19 cellular contexts compared by ENCODE assay signal in the genomic region with DNA sequence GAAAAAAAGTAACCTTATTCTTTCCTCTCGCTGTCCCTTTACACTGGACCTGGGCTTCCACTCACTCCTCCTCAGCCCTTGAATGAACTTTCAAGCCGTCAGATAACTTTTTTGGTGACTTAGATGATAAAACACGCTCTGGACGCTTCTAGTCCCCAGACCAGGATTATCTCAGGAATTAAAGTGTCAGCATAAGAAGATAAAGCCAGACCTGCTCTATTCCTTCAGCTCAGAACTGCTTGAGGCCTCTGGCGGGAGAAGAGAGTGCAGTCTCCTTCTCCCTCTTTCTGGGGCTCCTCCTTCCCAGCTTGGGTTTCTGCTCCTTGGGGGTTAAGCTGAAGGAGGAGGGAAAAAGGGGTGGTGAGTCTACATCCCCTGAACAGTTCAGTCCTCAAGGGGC. TPM values are rescaled to one million over a fixed set of nuclear protein-coding genes. Genes with fewer than 3 reads are reported as not detected.
DNase-seq lines count a peak whose midpoint lies in the region; ATAC-seq and TF ChIP-seq lines count a peak whose summit lies in the region.
"Had no signal": no experiment of that assay in that cellular context is flagged by ENCODE, and none has a peak within 500 bp of the region (broad histone marks: within the 10 kb centered on the region; RNA-seq: fewer than 3 reads in every experiment).

No MANE protein-coding gene starts in this region.

- H3K27ac ChIP-seq in right atrium auricular region: no peak overlapping the region
- peak overlapping the region; percentile 63 for H3K27ac ChIP-seq in WERI-Rb-1
- H3K27ac ChIP-seq: BLaER1 treated with 17β-estradiol and CSF1 and Interleukin-3, amounts not matched to agents 10 nM and 100 nM; GM23248 had no signal

- H3K4me3 ChIP-seq in right atrium auricular region (no peak overlapping the region), WERI-Rb-1 (ENCODE audit: low read depth, low read length) (no peak overlapping the region)
- H3K4me3 ChIP-seq: BLaER1 treated with 17β-estradiol and CSF1 and Interleukin-3, amounts not matched to agents 10 nM and 100 nM; GM23248 had no signal

- H3K4me1 ChIP-seq in right atrium auricular region: peaks cover 0 to 11% of the 10 kb centered on the region in 2 donors

- H3K27me3 ChIP-seq in right atrium auricular region (peaks cover 0 to 4% of the 10 kb centered on the region in 2 donors), WERI-Rb-1 (ENCODE audit: insufficient read depth, low read depth, severe bottlenecking) (no peaks in the 10 kb centered on the region)

- no peak overlapping the region for H3K27ac Mint-ChIP-seq in activated T-cell treated with anti-CD3 and anti-CD28 coated beads, Interleukin-2, amount 50 U/mL, for 24 hours
- H3K27ac Mint-ChIP-seq: B cell; CD8-positive, alpha-beta T cell had no signal

- H3K9me3 ChIP-seq in right atrium auricular region (no peaks in the 10 kb centered on the region), WERI-Rb-1 (ENCODE audit: severe bottlenecking) (no peaks in the 10 kb centered on the region)
- H3K9me3 ChIP-seq: BLaER1 treated with 17β-estradiol and CSF1 and Interleukin-3, amounts not matched to agents 10 nM and 100 nM had no signal

- peaks cover 18% of the 10 kb centered on the region for H3K4me1 Mint-ChIP-seq in activated T-cell treated with anti-CD3 and anti-CD28 coated beads, Interleukin-2, amount 50 U/mL, for 24 hours (ENCODE audit: low read depth)

- H3K27me3 Mint-ChIP-seq in activated T-cell treated with anti-CD3 and anti-CD28 coated beads, Interleukin-2, amount 50 U/mL, for 24 hours: peaks cover 57% of the 10 kb centered on the region

- intact Hi-C loops in Right ventricle myocardium superior (cut with DNase I): loop anchor here (10.0 kb wide), 1 partner anchor 200 kb away; no protein-coding TSS in a partner anchor

- H3K4me3 Mint-ChIP-seq in activated T-cell treated with anti-CD3 and anti-CD28 coated beads, Interleukin-2, amount 50 U/mL, for 24 hours: no peak overlapping the region
- H3K4me3 Mint-ChIP-seq: B cell; CD8-positive, alpha-beta T cell had no signal

- no peaks in the 10 kb centered on the region for H3K9me3 Mint-ChIP-seq in activated T-cell treated with anti-CD3 and anti-CD28 coated beads, Interleukin-2, amount 50 U/mL, for 24 hours
- H3K9me3 Mint-ChIP-seq: CD8-positive, alpha-beta T cell had no signal

- TF ChIP-seq POLR2A in erythroblast (IDR thresholded peaks at IDR 0.05; ENCODE audit: low read length): no peak

- ATAC-seq in Right ventricle myocardium superior (ENCODE audit: poor library complexity) (no peak), esophagus mucosa (no peak)
- ATAC-seq: CD8-positive, alpha-beta T cell had no signal

- H3K36me3 ChIP-seq in right atrium auricular region (no peaks in the 10 kb centered on the region), WERI-Rb-1 (no peaks in the 10 kb centered on the region)
- H3K36me3 ChIP-seq: BLaER1 treated with 17β-estradiol and CSF1 and Interleukin-3, amounts not matched to agents 10 nM and 100 nM had no signal

- DNase-seq in right atrium auricular region (ENCODE audit: low spot score) (peak; percentile 21), Right ventricle myocardium superior (no peak), WERI-Rb-1 (peak; percentile 73), erythroblast (lab: John Stamatoyannopoulos, UW) (peak; percentile 8 to 28), EL (no peak)
- DNase-seq in activated T-cell treated with anti-CD3 and anti-CD28 coated beads, Interleukin-2, amount 50 U/mL, for 24 hours: no peak
- DNase-seq: 8988T; Calu3; CD8-positive, alpha-beta T cell; DMS 273 treated with DMSO at 0.1 percent for 48 hours; DMS53; DND-41; GM23248; HCEC 1CT; IMR-90 had no signal

- no peak for TF ChIP-seq CTCF in right atrium auricular region (IDR thresholded peaks at IDR 0.05)
- TF ChIP-seq CTCF in WERI-Rb-1 (IDR thresholded peaks at IDR 0.05; ENCODE audit: low read depth, low read length): no peak

- no peaks in the 10 kb centered on the region for H3K36me3 Mint-ChIP-seq in activated T-cell treated with anti-CD3 and anti-CD28 coated beads, Interleukin-2, amount 50 U/mL, for 24 hours (ENCODE audit: low read depth)
- H3K36me3 Mint-ChIP-seq: CD8-positive, alpha-beta T cell had no signal

RNA-seq across cellular contexts. Expression of a gene that starts 6.6 kb away (rescaled TPM):
- total RNA-seq in right atrium auricular region: not detected
- not detected for total RNA-seq in Right ventricle myocardium superior
- 0.44 TPM for total RNA-seq in esophagus mucosa
- total RNA-seq: B cell; Calu3; CD8-positive, alpha-beta T cell; GM23248; IMR-90 had no signal

RNA-seq across cellular contexts. Expression of a gene that starts 25.9 kb away (rescaled TPM):
- total RNA-seq in right atrium auricular region: 1 to 10 TPM; 4.8 to 6.4 TPM
- 7.9 TPM for total RNA-seq in Right ventricle myocardium superior
- total RNA-seq in esophagus mucosa: 13.6 TPM

RNA-seq across cellular contexts. Expression of a gene that starts 35.8 kb away (rescaled TPM):
- total RNA-seq in right atrium auricular region: under 1 TPM; 0.12 to 0.30 TPM
- total RNA-seq in Right ventricle myocardium superior: 0.05 TPM
- not detected for total RNA-seq in esophagus mucosa
- total RNA-seq: A673; B cell; Calu3; CD8-positive, alpha-beta T cell; GM23248; IMR-90 had no signal

RNA-seq across cellular contexts. Expression of a gene that starts 52.4 kb away (rescaled TPM):
- total RNA-seq in right atrium auricular region (not detected), Right ventricle myocardium superior (not detected), esophagus mucosa (not detected)
- total RNA-seq: A673; B cell; Calu3; CD8-positive, alpha-beta T cell; GM23248; IMR-90 had no signal

Comparison
In these comparisons a context has a peak if more than half of its experiments do, and no peak if none do; other contexts are left out.
1. DNase-seq: peak in right atrium auricular region (single experiment), WERI-Rb-1 (single experiment) and erythroblast (2 of 2); none in Right ventricle myocardium superior (single experiment), EL (single experiment) and activated T-cell treated with anti-CD3 and anti-CD28 coated beads, Interleukin-2, amount 50 U/mL, for 24 hours (single experiment).